In genomic region chr1:30477588-30477987, GRCh38 we compare ENCODE assay signal across 1 cellular context.
TF ChIP-seq lines count a peak whose summit lies in the region.

No MANE protein-coding gene starts in this region.

TF ChIP-seq in IMR-90, 13 proteins besides CTCF, POLR2A, EP300 and RAD21:
- TF ChIP-seq NFE2L2 (IDR thresholded peaks at IDR 0.05; ENCODE audit: low read depth, low read length) = no peak
